Comparison of ENCODE assay signal across 17 cellular contexts in the genomic region with DNA sequence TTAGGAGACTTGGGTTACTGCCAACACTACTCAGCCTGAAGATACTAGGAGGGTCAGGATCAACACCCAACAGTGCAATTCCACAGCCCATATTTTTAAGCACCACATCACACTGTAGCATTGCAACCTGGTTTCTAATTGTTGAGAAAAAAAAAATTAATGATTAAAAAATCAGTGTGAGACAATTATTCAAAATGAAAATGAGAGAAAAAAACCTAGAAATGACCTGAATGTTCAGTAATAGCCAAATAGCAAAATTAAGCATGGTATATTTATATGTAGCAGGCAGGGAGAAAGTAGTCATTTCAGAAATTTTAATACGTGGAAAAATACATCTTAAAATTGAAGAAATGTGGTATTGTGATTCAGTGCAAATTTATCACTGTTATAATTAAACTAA.
"Had no signal": no experiment of that assay in that cellular context is flagged by ENCODE, and none has a peak within 500 bp of the region (broad histone marks: within the 10 kb centered on the region; RNA-seq: fewer than 3 reads in every experiment).

No MANE protein-coding gene starts in this region.

- H3K36me3 ChIP-seq: left ventricle myocardium inferior, lower lobe of right lung, ovary, suprapubic skin, thyroid gland had no signal

- ATAC-seq: left cardiac atrium; lower lobe of right lung; natural killer cell; right cardiac atrium; stimulated activated effector memory CD8-positive, alpha-beta T cell treated with anti-CD3 and anti-CD28 coated beads, Interleukin-12 subunit alpha, Interleukin-12 subunit beta, amount 100 ng/mL, for 72 hours; stimulated activated naive CD8-positive, alpha-beta T cell treated with anti-CD3 and anti-CD28 coated beads, Interleukin-15, Interleukin-2, amounts not matched to agents 100 U/mL and 50 U/mL, for 24 hours had no signal

- H3K27ac ChIP-seq: hepatocyte, left ventricle myocardium inferior, lower lobe of right lung, ovary, suprapubic skin, thyroid gland had no signal

- FAIRE-seq: urothelium cell line had no signal

- H3K27me3 ChIP-seq: hepatocyte, ovary, suprapubic skin, thyroid gland had no signal

- H3K4me1 ChIP-seq: left ventricle myocardium inferior, suprapubic skin, thyroid gland had no signal

- DNase-seq: effector CD4-positive, alpha-beta T cell; foreskin melanocyte; kidney; left cardiac atrium; left ventricle myocardium inferior; lower lobe of right lung; natural killer cell; ovary; right cardiac atrium; small intestine; stimulated activated CD4-positive, alpha-beta T cell treated with anti-CD3 and anti-CD28 coated beads, Interleukin-2, amount 100 ng/mL, for 48 hours; stimulated activated naive CD8-positive, alpha-beta T cell treated with anti-CD3 and anti-CD28 coated beads, Interleukin-15, Interleukin-2, amounts not matched to agents 100 U/mL and 50 U/mL, for 24 hours; thyroid gland had no signal

- H3K4me3 ChIP-seq: hepatocyte, left ventricle myocardium inferior, lower lobe of right lung, ovary, suprapubic skin, thyroid gland had no signal

- H3K9me3 ChIP-seq: lower lobe of right lung, ovary, suprapubic skin, thyroid gland had no signal
